20 cellular contexts compared by ENCODE assay signal in the genomic region with DNA sequence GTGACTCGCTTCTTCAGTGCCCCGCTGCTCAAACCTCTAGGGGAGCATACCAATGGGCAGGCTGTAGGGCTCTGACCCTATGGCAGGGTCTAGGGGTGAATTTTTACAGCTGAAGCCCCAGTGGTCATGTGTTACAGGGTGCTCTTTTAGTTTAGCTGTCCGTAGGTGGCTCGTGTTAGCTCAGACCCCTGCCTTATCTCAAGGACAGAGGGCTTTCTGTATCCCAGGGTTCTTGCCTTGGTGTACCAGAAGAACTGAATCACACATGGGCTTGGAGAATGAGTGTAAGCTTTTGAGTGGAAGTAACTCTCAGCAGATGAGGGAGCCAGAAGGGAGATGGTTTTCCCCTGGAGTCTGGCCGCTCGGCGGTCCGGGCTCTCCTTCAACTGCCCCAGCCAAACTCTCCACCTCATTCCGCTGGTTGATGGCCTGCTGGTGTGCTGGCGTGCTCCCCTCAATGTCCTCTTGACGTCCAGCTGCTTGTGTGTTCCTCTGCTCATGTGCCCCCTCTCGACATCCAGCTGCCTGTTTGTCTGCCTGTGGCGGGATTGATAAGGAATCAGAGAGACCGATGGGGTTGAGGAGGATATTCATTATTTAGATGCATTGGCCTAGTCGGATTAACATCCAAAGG. TPM values are rescaled to one million over a fixed set of nuclear protein-coding genes. Genes with fewer than 3 reads are reported as not detected.
A peak's percentile ranks its signal among the peaks of the same experiment; 100 is the strongest.
DNase-seq lines count a peak whose midpoint lies in the region; ATAC-seq, FAIRE-seq and TF ChIP-seq lines count a peak whose summit lies in the region.
"Had no signal": no experiment of that assay in that cellular context is flagged by ENCODE, and none has a peak within 500 bp of the region (broad histone marks: within the 10 kb centered on the region; RNA-seq: fewer than 3 reads in every experiment).

No MANE protein-coding gene starts in this region.

- peaks cover 41% of the 10 kb centered on the region for H3K4me1 Mint-ChIP-seq in activated CD8-positive, alpha-beta T cell treated with anti-CD3 and anti-CD28 coated beads for 36 hours (ENCODE audit: low read depth)
- H3K4me1 Mint-ChIP-seq in activated CD8-positive, alpha-beta T cell treated with anti-CD3 and anti-CD28 coated beads, Interleukin-2, amount 10 ng/mL, durations not matched to agents 7 days and 5 days (ENCODE audit: low read depth): peaks cover 13% of the 10 kb centered on the region

- peaks cover 52% of the 10 kb centered on the region for H3K36me3 Mint-ChIP-seq in activated CD8-positive, alpha-beta T cell treated with anti-CD3 and anti-CD28 coated beads for 36 hours (ENCODE audit: low read depth)
- H3K36me3 Mint-ChIP-seq in activated CD8-positive, alpha-beta T cell treated with anti-CD3 and anti-CD28 coated beads, Interleukin-2, amount 10 ng/mL, durations not matched to agents 7 days and 5 days (ENCODE audit: low read depth): peaks cover 47% of the 10 kb centered on the region

- no peak overlapping the region for H3K4me3 ChIP-seq in bronchial epithelial cell (ENCODE audit: low read depth, low read length)
- H3K4me3 ChIP-seq in mesenchymal stem cell (ENCODE audit: insufficient read depth in 1 of 2, low read depth in 1 of 2, low read length in 2 of 2): no peak overlapping the region
- no peak overlapping the region for H3K4me3 ChIP-seq in upper lobe of left lung
- H3K4me3 ChIP-seq in gastroesophageal sphincter: no peak overlapping the region
- H3K4me3 ChIP-seq: sigmoid colon had no signal

- H3K27me3 ChIP-seq in bronchial epithelial cell (ENCODE audit: control insufficient read depth, insufficient read depth, low read length) (no peaks in the 10 kb centered on the region), mesenchymal stem cell (ENCODE audit: control insufficient read depth in 1 of 2, insufficient read depth in 1 of 2, low read length in 2 of 2) (no peaks in the 10 kb centered on the region), upper lobe of left lung (no peaks in the 10 kb centered on the region), gastroesophageal sphincter (no peaks in the 10 kb centered on the region)
- H3K27me3 ChIP-seq: sigmoid colon had no signal

- TF ChIP-seq POLR2A in upper lobe of left lung (IDR thresholded peaks at IDR 0.05) (no peak), gastroesophageal sphincter (IDR thresholded peaks at IDR 0.05) (no peak)

- no peak overlapping the region for H2AFZ ChIP-seq in mesenchymal stem cell (ENCODE audit: low read depth, low read length)

- H2BK5ac ChIP-seq in mesenchymal stem cell (ENCODE audit: low read depth, low read length, poor library complexity, severe bottlenecking): no peak overlapping the region

- TF ChIP-seq EP300 in upper lobe of left lung (IDR thresholded peaks at IDR 0.05): no peak
- no peak for TF ChIP-seq EP300 in gastroesophageal sphincter (IDR thresholded peaks at IDR 0.05)

- no peak overlapping the region for H2BK15ac ChIP-seq in mesenchymal stem cell (ENCODE audit: low read depth, poor library complexity, severe bottlenecking)

- no peak overlapping the region for H3K9ac ChIP-seq in mesenchymal stem cell (ENCODE audit: low read length)

- H3K14ac ChIP-seq in mesenchymal stem cell (ENCODE audit: low read length in 2 of 2): no peak overlapping the region

- no peak overlapping the region for H2BK12ac ChIP-seq in mesenchymal stem cell (ENCODE audit: low read length in 2 of 2)

- no peak overlapping the region for H3K23ac ChIP-seq in mesenchymal stem cell (ENCODE audit: low read length in 2 of 2)

- H3K27me3 Mint-ChIP-seq in activated CD8-positive, alpha-beta T cell treated with anti-CD3 and anti-CD28 coated beads for 36 hours: no peaks in the 10 kb centered on the region
- H3K27me3 Mint-ChIP-seq in activated CD8-positive, alpha-beta T cell treated with anti-CD3 and anti-CD28 coated beads, Interleukin-2, amount 10 ng/mL, durations not matched to agents 7 days and 5 days (ENCODE audit: low read depth): no peaks in the 10 kb centered on the region
- H3K27me3 Mint-ChIP-seq: activated T-helper 17 cell treated with anti-CD3 and anti-CD28 coated beads, Interleukin-2, amount 50 U/mL, for 72 hours had no signal

- H4K91ac ChIP-seq in mesenchymal stem cell (ENCODE audit: low read length): no peak overlapping the region

- peak overlapping the region in 1 of 2 experiments; percentile 61 for H3K18ac ChIP-seq in mesenchymal stem cell (ENCODE audit: low read depth in 1 of 2, low read length in 2 of 2)

- H3K27ac ChIP-seq in mesenchymal stem cell (ENCODE audit: low read length, poor library complexity, severe bottlenecking) (peak overlapping the region; percentile 39), upper lobe of left lung (peak overlapping the region in 3 of 4 donors; percentile 16 to 49 (median 22)), gastroesophageal sphincter (no peak overlapping the region)
- H3K27ac ChIP-seq: sigmoid colon, VCaP had no signal

- H3K79me1 ChIP-seq in mesenchymal stem cell (replicated peaks; ENCODE audit: low read length, poor library complexity, severe bottlenecking): peaks cover 6% of the 10 kb centered on the region

- peaks cover 10% of the 10 kb centered on the region for H3K4me1 ChIP-seq in mesenchymal stem cell (ENCODE audit: control insufficient read depth, insufficient read depth, low read depth, low read length)
- peaks cover 0 to 5% (median 1%) of the 10 kb centered on the region in 4 donors for H3K4me1 ChIP-seq in upper lobe of left lung
- H3K4me1 ChIP-seq in gastroesophageal sphincter: no peaks in the 10 kb centered on the region

- peak overlapping the region; percentile 9 for H2AK5ac ChIP-seq in mesenchymal stem cell (ENCODE audit: low read length, severe bottlenecking)

- POLR2A ChIA-PET in activated CD8-positive, alpha-beta T cell treated with anti-CD3 and anti-CD28 coated beads for 36 hours (lab: Charles Lee): interaction anchor here (1.4 to 2.6 kb wide), 2 partner anchors 8 to 13 kb away, joined by 5 to 8 read pairs; no protein-coding TSS in a partner anchor
- POLR2A ChIA-PET in activated CD8-positive, alpha-beta T cell treated with anti-CD3 and anti-CD28 coated beads, Interleukin-2, amount 10 ng/mL, durations not matched to agents 7 days and 5 days (lab: Charles Lee): interaction anchor here (1.2 kb wide), 1 partner anchor 9 kb away, joined by 3 read pairs; no protein-coding TSS in a partner anchor

- CTCF ChIA-PET in activated CD8-positive, alpha-beta T cell treated with anti-CD3 and anti-CD28 coated beads for 36 hours (lab: Charles Lee): interaction anchor here (0.6 to 6.5 kb wide), 5 partner anchors 7 to 228 kb away, joined by 3 to 59 read pairs (median 4); no protein-coding TSS in a partner anchor
- CTCF ChIA-PET in activated CD8-positive, alpha-beta T cell treated with anti-CD3 and anti-CD28 coated beads, Interleukin-2, amount 10 ng/mL, durations not matched to agents 7 days and 5 days (lab: Charles Lee): interaction anchor here (0.6 to 1.9 kb wide), 2 partner anchors 9 to 31 kb away, joined by 3 to 6 read pairs; no protein-coding TSS in a partner anchor

- no peak for TF ChIP-seq CTCF in activated CD8-positive, alpha-beta T cell treated with anti-CD3 and anti-CD28 coated beads for 36 hours (IDR thresholded peaks at IDR 0.05)
- TF ChIP-seq CTCF in bronchial epithelial cell (IDR thresholded peaks at IDR 0.05; ENCODE audit: insufficient read depth, low read length, severe bottlenecking) (no peak), upper lobe of left lung (IDR thresholded peaks at IDR 0.05) (no peak), gastroesophageal sphincter (IDR thresholded peaks at IDR 0.05) (no peak)

- H3K36me3 ChIP-seq in bronchial epithelial cell (ENCODE audit: control insufficient read depth, insufficient read depth, low read length) (peaks cover 4% of the 10 kb centered on the region), mesenchymal stem cell (ENCODE audit: control insufficient read depth in 1 of 2, insufficient read depth in 2 of 2, low read depth in 1 of 2, low read length in 2 of 2) (peaks cover 12 to 93% of the 10 kb centered on the region in 2 experiments), upper lobe of left lung (peaks cover 7 to 55% (median 28%) of the 10 kb centered on the region in 4 donors), gastroesophageal sphincter (peaks cover 0 to 84% of the 10 kb centered on the region in 2 donors)

- intact Hi-C loops in activated CD8-positive, alpha-beta T cell treated with anti-CD3 and anti-CD28 coated beads for 36 hours (cut with micrococcal nuclease): no loop called here

- peak overlapping the region; percentile 28 for H3K27ac Mint-ChIP-seq in activated CD8-positive, alpha-beta T cell treated with anti-CD3 and anti-CD28 coated beads for 36 hours
- no peak overlapping the region for H3K27ac Mint-ChIP-seq in activated CD8-positive, alpha-beta T cell treated with anti-CD3 and anti-CD28 coated beads, Interleukin-2, amount 10 ng/mL, durations not matched to agents 7 days and 5 days

- DNase-seq in activated CD8-positive, alpha-beta T cell treated with anti-CD3 and anti-CD28 coated beads for 36 hours: no peak
- DNase-seq in activated CD8-positive, alpha-beta T cell treated with anti-CD3 and anti-CD28 coated beads, Interleukin-2, amount 10 ng/mL, durations not matched to agents 7 days and 5 days: no peak
- DNase-seq in bronchial epithelial cell (ENCODE audit: low read depth) (no peak), mesenchymal stem cell (no peak), upper lobe of left lung (peak in 1 of 2 donors; percentile 49)
- no peak for DNase-seq in activated CD4-positive, alpha-beta T cell treated with anti-CD3 and anti-CD28 coated beads for 1 hour
- DNase-seq: activated CD8-positive, alpha-beta memory T cell treated with anti-CD3 and anti-CD28 coated beads for 24 hours; amygdala; C1 segment of cervical spinal cord; NCI-H526 treated with DMSO at 0.1 percent for 48 hours; PC-3; sigmoid colon; stimulated activated CD4-positive, alpha-beta T cell treated with anti-CD3 and anti-CD28 coated beads, Interleukin-4, amount 100 ng/mL, for 1 hour; stimulated activated CD8-positive, alpha-beta memory T cell treated with anti-CD3 and anti-CD28 coated beads, Interleukin-4, amount 100 ng/mL, for 48 hours had no signal

- no peak overlapping the region for H3K4me3 Mint-ChIP-seq in activated CD8-positive, alpha-beta T cell treated with anti-CD3 and anti-CD28 coated beads for 36 hours
- no peak overlapping the region for H3K4me3 Mint-ChIP-seq in activated CD8-positive, alpha-beta T cell treated with anti-CD3 and anti-CD28 coated beads, Interleukin-2, amount 10 ng/mL, durations not matched to agents 7 days and 5 days
- H3K4me3 Mint-ChIP-seq: activated T-helper 17 cell treated with anti-CD3 and anti-CD28 coated beads, Interleukin-2, amount 50 U/mL, for 72 hours had no signal

- peak; percentile 89 for FAIRE-seq in bronchial epithelial cell (lab: Jason Lieb, UNC)
- FAIRE-seq: endometrium, frontal cortex had no signal

- H3K9me3 ChIP-seq in mesenchymal stem cell (ENCODE audit: control insufficient read depth, low read length): no peaks in the 10 kb centered on the region
- H3K9me3 ChIP-seq in upper lobe of left lung: no peaks in the 10 kb centered on the region
- no peaks in the 10 kb centered on the region for H3K9me3 ChIP-seq in gastroesophageal sphincter
- H3K9me3 ChIP-seq: sigmoid colon had no signal

- H4K8ac ChIP-seq in mesenchymal stem cell (ENCODE audit: low read length): no peak overlapping the region

- WGBS in mesenchymal stem cell: 89% methylated on average over 13 of the region's 15 CpGs
- WGBS in upper lobe of left lung, 2 donors: 78 to 81% methylated on average over 15 of the region's 15 CpGs
- WGBS in gastroesophageal sphincter (ENCODE audit: low coverage in 1 of 2), 2 donors: 72 to 80% methylated on average over 2 to 8 of the region's 15 CpGs

- H2BK120ac ChIP-seq in mesenchymal stem cell (ENCODE audit: low read depth, low read length): no peak overlapping the region

- no peak overlapping the region for H3K4me2 ChIP-seq in mesenchymal stem cell (ENCODE audit: low read length, poor library complexity, severe bottlenecking)

- H3K9me3 Mint-ChIP-seq in activated CD8-positive, alpha-beta T cell treated with anti-CD3 and anti-CD28 coated beads for 36 hours: peaks cover 8% of the 10 kb centered on the region
- no peaks in the 10 kb centered on the region for H3K9me3 Mint-ChIP-seq in activated CD8-positive, alpha-beta T cell treated with anti-CD3 and anti-CD28 coated beads, Interleukin-2, amount 10 ng/mL, durations not matched to agents 7 days and 5 days (ENCODE audit: insufficient read depth)
- H3K9me3 Mint-ChIP-seq: activated T-helper 17 cell treated with anti-CD3 and anti-CD28 coated beads, Interleukin-2, amount 50 U/mL, for 72 hours had no signal

- no peak for ATAC-seq in activated CD8-positive, alpha-beta T cell treated with anti-CD3 and anti-CD28 coated beads for 36 hours
- ATAC-seq in activated CD8-positive, alpha-beta T cell treated with anti-CD3 and anti-CD28 coated beads, Interleukin-2, amount 10 ng/mL, durations not matched to agents 7 days and 5 days: no peak
- peak in 1 of 2 donors; percentile 37 for ATAC-seq in upper lobe of left lung (ENCODE audit: low FRiP score in 2 of 2)
- ATAC-seq in GM19452 (IDR thresholded peaks at IDR 0.05; ENCODE audit: unreplicated experiment): no peak
- no peak for ATAC-seq in gastroesophageal sphincter
- ATAC-seq: activated T-helper 17 cell treated with anti-CD3 and anti-CD28 coated beads, Interleukin-2, amount 50 U/mL, for 72 hours; PC-3 had no signal

- H3K4ac ChIP-seq in mesenchymal stem cell (ENCODE audit: low read depth in 1 of 2, low read length in 2 of 2): no peak overlapping the region

RNA-seq across cellular contexts. Expression of gene BIRC2, which starts 37.5 kb away (rescaled TPM):
- total RNA-seq in activated CD8-positive, alpha-beta T cell treated with anti-CD3 and anti-CD28 coated beads for 36 hours: 10 to 100 TPM; 29.8 to 32.9 TPM
- total RNA-seq in activated CD8-positive, alpha-beta T cell treated with anti-CD3 and anti-CD28 coated beads, Interleukin-2, amount 10 ng/mL, durations not matched to agents 7 days and 5 days: 10 to 100 TPM; 28.3 to 30.4 TPM
- total RNA-seq in bronchial epithelial cell (56.6 and 58.8 TPM in 2 replicates), upper lobe of left lung (10 to 100 TPM; 23.1 to 56.7 (median 37.8) TPM), gastroesophageal sphincter (10 to 100 TPM; 22.4 to 58.2 (median 34.0) TPM)
- polyA plus RNA-seq in mesenchymal stem cell (2013, experiment 1 of 2): 36.2 TPM
- 37.6 TPM for polyA plus RNA-seq in mesenchymal stem cell (2013, experiment 2 of 2)

Comparison
In these comparisons a context has a peak if more than half of its experiments do, and no peak if none do; other contexts are left out.
1. H3K27ac ChIP-seq: peak in mesenchymal stem cell (single experiment) and upper lobe of left lung (3 of 4); none in gastroesophageal sphincter (0 of 4).